ENCODE assay signal across 1 cellular context in the genomic region with DNA sequence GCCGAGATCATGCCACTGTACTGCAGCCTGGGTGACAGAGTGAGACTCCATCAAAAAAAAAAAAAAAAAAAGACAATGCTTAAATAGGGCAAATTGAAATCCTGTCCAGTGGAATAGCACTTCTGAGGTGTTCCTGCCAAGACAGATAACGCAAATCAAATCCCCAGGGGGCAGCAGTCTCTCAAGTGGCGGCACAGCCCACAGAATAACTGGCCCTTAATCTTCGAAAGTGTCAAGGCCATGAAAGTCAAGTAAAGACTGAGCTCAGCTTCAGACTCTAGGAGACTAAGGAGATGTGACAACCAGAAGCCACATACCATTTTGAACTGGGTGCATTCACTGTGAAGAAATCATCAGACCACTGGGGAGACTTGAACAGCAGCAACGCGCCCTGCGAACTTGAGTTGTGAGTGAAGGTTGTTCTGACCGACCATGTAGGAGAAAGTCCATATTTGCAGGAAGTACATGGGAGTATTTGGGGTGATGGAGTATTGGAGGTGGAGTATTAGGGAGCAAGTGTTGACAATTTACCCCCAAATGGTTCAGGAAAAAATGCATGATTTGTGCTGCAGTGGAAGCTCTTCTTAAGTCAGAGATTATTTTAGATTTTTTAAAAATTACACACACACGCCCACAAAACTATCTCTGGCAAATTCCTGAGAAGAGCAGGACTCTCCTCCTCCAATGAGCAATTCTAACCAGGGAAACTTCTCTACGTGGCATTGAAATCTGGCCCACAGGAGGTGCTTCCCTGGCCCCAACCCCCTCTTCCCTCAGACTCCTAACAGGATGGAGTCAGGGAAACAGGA.
TF ChIP-seq lines count a peak whose summit lies in the region.

No MANE protein-coding gene starts in this region.

TF ChIP-seq in GM12878, 131 proteins besides CTCF, POLR2A, EP300 and RAD21:
- TF ChIP-seq MYB (IDR thresholded peaks at IDR 0.05; ENCODE audit: borderline replicate concordance, low read depth, low read length) (no peak), EED (IDR thresholded peaks at IDR 0.05; ENCODE audit: low read depth) (no peak), MEF2B (IDR thresholded peaks at IDR 0.05; ENCODE audit: partially characterized antibody, poor library complexity, severe bottlenecking) (peak; percentile 25)
- TF ChIP-seq, protein P1, sequence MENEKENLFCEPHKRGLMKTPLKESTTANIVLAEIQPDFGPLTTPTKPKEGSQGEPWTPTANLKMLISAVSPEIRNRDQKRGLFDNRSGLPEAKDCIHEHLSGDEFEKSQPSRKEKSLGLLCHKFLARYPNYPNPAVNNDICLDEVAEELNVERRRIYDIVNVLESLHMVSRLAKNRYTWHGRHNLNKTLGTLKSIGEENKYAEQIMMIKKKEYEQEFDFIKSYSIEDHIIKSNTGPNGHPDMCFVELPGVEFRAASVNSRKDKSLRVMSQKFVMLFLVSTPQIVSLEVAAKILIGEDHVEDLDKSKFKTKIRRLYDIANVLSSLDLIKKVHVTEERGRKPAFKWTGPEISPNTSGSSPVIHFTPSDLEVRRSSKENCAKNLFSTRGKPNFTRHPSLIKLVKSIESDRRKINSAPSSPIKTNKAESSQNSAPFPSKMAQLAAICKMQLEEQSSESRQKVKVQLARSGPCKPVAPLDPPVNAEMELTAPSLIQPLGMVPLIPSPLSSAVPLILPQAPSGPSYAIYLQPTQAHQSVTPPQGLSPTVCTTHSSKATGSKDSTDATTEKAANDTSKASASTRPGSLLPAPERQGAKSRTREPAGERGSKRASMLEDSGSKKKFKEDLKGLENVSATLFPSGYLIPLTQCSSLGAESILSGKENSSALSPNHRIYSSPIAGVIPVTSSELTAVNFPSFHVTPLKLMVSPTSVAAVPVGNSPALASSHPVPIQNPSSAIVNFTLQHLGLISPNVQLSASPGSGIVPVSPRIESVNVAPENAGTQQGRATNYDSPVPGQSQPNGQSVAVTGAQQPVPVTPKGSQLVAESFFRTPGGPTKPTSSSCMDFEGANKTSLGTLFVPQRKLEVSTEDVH (IDR thresholded peaks at IDR 0.05; ENCODE audit: low read depth, partially characterized antibody) = no peak
